8 cellular contexts compared by ENCODE assay signal in the genomic region with DNA sequence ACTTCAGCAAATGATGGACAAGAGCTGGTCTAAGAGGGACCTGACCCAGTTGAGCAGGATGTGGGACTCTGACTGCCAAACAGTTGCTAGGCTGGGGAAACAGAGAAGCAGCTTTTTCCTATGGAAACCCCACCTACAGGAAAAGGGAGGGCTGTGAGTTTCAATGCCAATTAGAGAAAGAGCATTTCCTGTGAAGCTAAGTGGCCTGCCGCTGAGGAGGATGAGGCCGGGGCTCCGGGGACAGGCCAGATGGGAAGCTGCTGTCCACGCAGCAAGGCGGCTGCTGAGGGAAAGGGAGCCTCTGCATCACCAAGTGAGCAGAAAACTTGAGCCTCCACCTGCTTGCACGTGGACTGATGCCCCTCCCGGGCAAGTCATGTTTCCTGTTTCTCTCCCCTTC. TPM values are rescaled to one million over a fixed set of nuclear protein-coding genes. Genes with fewer than 3 reads are reported as not detected.
DNase-seq lines count a peak whose midpoint lies in the region; ATAC-seq and TF ChIP-seq lines count a peak whose summit lies in the region.

A gene (minus strand): TSS at position 90 of the 400 bp plus-strand sequence. CDS start 351 bp downstream, outside the sequence.

- H3K36me3 ChIP-seq in Caco-2 (ENCODE audit: control insufficient read depth, insufficient read depth, low read length): no peaks in the 10 kb centered on the region

- intact Hi-C loops in Caco-2 (cut with micrococcal nuclease; ENCODE audit: unreplicated experiment): no loop called here

- H3K36me3 Mint-ChIP-seq in natural killer cell treated with Interleukin-12 subunit alpha and Interleukin-12 subunit beta and Interleukin-15 and Interleukin-18, amount 100 ng/mL, for 72 hours: no peaks in the 10 kb centered on the region
- H3K36me3 Mint-ChIP-seq in Caco-2 (ENCODE audit: insufficient read depth, unreplicated experiment): no peaks in the 10 kb centered on the region

- no peaks in the 10 kb centered on the region for H3K9me3 Mint-ChIP-seq in natural killer cell treated with Interleukin-12 subunit alpha and Interleukin-12 subunit beta and Interleukin-15 and Interleukin-18, amount 100 ng/mL, for 72 hours
- no peaks in the 10 kb centered on the region for H3K9me3 Mint-ChIP-seq in Caco-2 (ENCODE audit: unreplicated experiment)

- ATAC-seq in natural killer cell treated with Interleukin-12 subunit alpha and Interleukin-12 subunit beta and Interleukin-15 and Interleukin-18, amount 100 ng/mL, for 72 hours: peak; percentile 28 to 30
- ATAC-seq in GM21526 (IDR thresholded peaks at IDR 0.05; ENCODE audit: low FRiP score, unreplicated experiment): no peak

- DNase-seq in DMS153 (lab: John Stamatoyannopoulos, UW): peak; percentile 44
- DNase-seq in NCI-H146 treated with DMSO at 0.1 percent for 48 hours (lab: John Stamatoyannopoulos, UW; ENCODE audit: unreplicated experiment): peak; percentile 9
- peak; percentile 55 to 81 for DNase-seq in cardiac fibroblast (ENCODE audit: low read depth in 2 of 2)
- DNase-seq in natural killer cell treated with Interleukin-12 subunit alpha and Interleukin-12 subunit beta and Interleukin-15 and Interleukin-18, amount 100 ng/mL, for 72 hours (ENCODE audit: low spot score): peak; percentile 67
- no peak for DNase-seq in NK-92 treated with Interleukin-12 subunit alpha and Interleukin-12 subunit beta, amount 100 ng/mL, for 24 hours (lab: John Stamatoyannopoulos, UW)
- no peak for DNase-seq in Caco-2
- DNase-seq in HuH-7 (ENCODE audit: low spot score): no peak

- H3K27me3 Mint-ChIP-seq in natural killer cell treated with Interleukin-12 subunit alpha and Interleukin-12 subunit beta and Interleukin-15 and Interleukin-18, amount 100 ng/mL, for 72 hours: no peaks in the 10 kb centered on the region
- H3K27me3 Mint-ChIP-seq in Caco-2 (ENCODE audit: insufficient read depth, unreplicated experiment): peaks cover 2% of the 10 kb centered on the region

- POLR2A ChIA-PET in Caco-2 (lab: Charles Lee): no interaction called here

- peak within 1 kb of the TSS; percentile 64 for H3K4me3 Mint-ChIP-seq in natural killer cell treated with Interleukin-12 subunit alpha and Interleukin-12 subunit beta and Interleukin-15 and Interleukin-18, amount 100 ng/mL, for 72 hours
- H3K4me3 Mint-ChIP-seq in Caco-2 (ENCODE audit: unreplicated experiment): no peak within 1 kb of the TSS

- no peaks in the 10 kb centered on the region for H3K27me3 ChIP-seq in Caco-2 (replicated peaks; ENCODE audit: control insufficient read depth, insufficient read depth, low read length)

- 0 out of 2 replicates have a peak, but pooled peaks cover 5% of the 10 kb centered on the region for H3K4me1 ChIP-seq in Caco-2

- no TSS peak for BruUV-seq in Caco-2 (replicated peaks; lab: Mats Ljungman, UMichigan)

- CTCF ChIA-PET in Caco-2 (lab: Charles Lee): no interaction called here

- H3K27ac Mint-ChIP-seq in natural killer cell treated with Interleukin-12 subunit alpha and Interleukin-12 subunit beta and Interleukin-15 and Interleukin-18, amount 100 ng/mL, for 72 hours: peak within 1 kb of the TSS; percentile 57 to 75
- no peak within 1 kb of the TSS for H3K27ac Mint-ChIP-seq in Caco-2 (ENCODE audit: unreplicated experiment)

- peak within 1 kb of the TSS in 1 of 2 donors; percentile 21 for H3K4me3 ChIP-seq in cardiac fibroblast (replicated peaks in 1 of 2; ENCODE audit: low read depth in 2 of 2, low read length in 2 of 2)
- H3K4me3 ChIP-seq in Caco-2 (ENCODE audit: low read depth, low read length): no peak within 1 kb of the TSS

- peaks cover 40 to 41% of the 10 kb centered on the region in 2 donors for H3K4me1 Mint-ChIP-seq in natural killer cell treated with Interleukin-12 subunit alpha and Interleukin-12 subunit beta and Interleukin-15 and Interleukin-18, amount 100 ng/mL, for 72 hours (ENCODE audit: low read depth in 2 of 2)
- H3K4me1 Mint-ChIP-seq in Caco-2 (ENCODE audit: low read depth, unreplicated experiment): no peaks in the 10 kb centered on the region

- no peaks in the 10 kb centered on the region for H3K9me3 ChIP-seq in Caco-2

- TF ChIP-seq CTCF in cardiac fibroblast (IDR thresholded peaks at IDR 0.05; ENCODE audit: low read depth, low read length) (no peak), Caco-2 (IDR thresholded peaks at IDR 0.05; ENCODE audit: insufficient read depth in 1 of 2, low read depth in 1 of 2, low read length in 1 of 2, severe bottlenecking in 1 of 2, unreplicated experiment in 1 of 2) (no peak)

RNA-seq across cellular contexts. Expression of the gene that starts here (rescaled TPM):
- 1 to 10 TPM in 1 of 2 donors, under 1 TPM in 1; 0.28 to 1.3 TPM for total RNA-seq in natural killer cell treated with Interleukin-12 subunit alpha and Interleukin-12 subunit beta and Interleukin-15 and Interleukin-18, amount 100 ng/mL, for 72 hours
- total RNA-seq in Caco-2 (2022): not detected in 2 replicates

Comparison
In these comparisons a context has a peak if more than half of its experiments do, and no peak if none do; other contexts are left out.
1. DNase-seq: peak in DMS153 (single experiment), NCI-H146 treated with DMSO at 0.1 percent for 48 hours (single experiment), cardiac fibroblast (2 of 2) and natural killer cell treated with Interleukin-12 subunit alpha and Interleukin-12 subunit beta and Interleukin-15 and Interleukin-18, amount 100 ng/mL, for 72 hours (single experiment); none in NK-92 treated with Interleukin-12 subunit alpha and Interleukin-12 subunit beta, amount 100 ng/mL, for 24 hours (single experiment), Caco-2 (0 of 2) and HuH-7 (single experiment).